Comparison of ENCODE assay signal across 19 cellular contexts in the genomic region with DNA sequence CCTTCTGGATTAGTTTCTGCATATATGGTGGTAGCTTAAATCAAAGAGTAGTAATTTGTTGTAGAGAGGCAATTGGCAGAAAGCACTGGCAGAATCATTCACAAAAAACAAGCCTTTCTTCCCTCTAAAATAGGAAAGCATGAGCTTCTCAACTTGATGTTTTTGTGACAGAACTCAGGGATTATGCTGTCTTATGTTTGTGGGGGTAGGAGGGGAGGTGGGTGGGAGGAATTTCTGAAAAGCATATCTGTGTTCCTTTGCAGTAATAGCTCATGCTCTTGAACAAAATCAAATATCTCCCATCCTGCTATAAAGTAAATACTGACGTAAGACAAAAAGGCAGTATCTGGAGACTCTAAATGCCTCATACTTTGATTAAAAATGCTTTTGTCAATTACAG.
A peak's percentile ranks its signal among the peaks of the same experiment; 100 is the strongest.
DNase-seq lines count a peak whose midpoint lies in the region; ATAC-seq and TF ChIP-seq lines count a peak whose summit lies in the region.
"Had no signal": no experiment of that assay in that cellular context is flagged by ENCODE, and none has a peak within 500 bp of the region (broad histone marks: within the 10 kb centered on the region; RNA-seq: fewer than 3 reads in every experiment).

No MANE protein-coding gene starts in this region.

- no peak for TF ChIP-seq EP300 in neural cell (conservative IDR thresholded peaks at IDR 0.05; ENCODE audit: poor library complexity, severe bottlenecking)

- ATAC-seq in foreskin keratinocyte = no peak
- no peak for ATAC-seq in HG03025 (IDR thresholded peaks at IDR 0.05; ENCODE audit: low FRiP score, unreplicated experiment)
- no peak for ATAC-seq in GM19395 (IDR thresholded peaks at IDR 0.05; ENCODE audit: unreplicated experiment)
- ATAC-seq: A549; CD8-positive, alpha-beta T cell; GM12878 had no signal

- no peaks in the 10 kb centered on the region for H4K20me1 ChIP-seq in neural cell (ENCODE audit: insufficient read depth)

- H3K4me3 ChIP-seq in neural cell (ENCODE audit: low read length) = no peak overlapping the region
- H3K4me3 ChIP-seq: A549, GM12878, HAP-1 had no signal

- no peak overlapping the region for H3K9ac ChIP-seq in neural cell (ENCODE audit: low read length)

- H3K27ac ChIP-seq in VCaP = peak overlapping the region; percentile 63
- H3K27ac ChIP-seq in neural cell (ENCODE audit: low read length) = peak overlapping the region; percentile 49
- H3K27ac ChIP-seq in foreskin keratinocyte = no peak overlapping the region
- H3K27ac ChIP-seq: A549 had no signal

- H2AFZ ChIP-seq in neural cell (ENCODE audit: low read depth, low read length) = no peak overlapping the region

- no peaks in the 10 kb centered on the region for H3K9me2 ChIP-seq in neural cell (ENCODE audit: insufficient read depth, low read length)

- H3F3A ChIP-seq in neural cell (ENCODE audit: insufficient read depth, low read length, poor library complexity, severe bottlenecking) = no peaks in the 10 kb centered on the region

- TF ChIP-seq CTCF in VCaP (conservative IDR thresholded peaks at IDR 0.05) (no peak), neural cell (IDR thresholded peaks at IDR 0.05; ENCODE audit: poor library complexity, severe bottlenecking) (no peak), foreskin keratinocyte (conservative IDR thresholded peaks at IDR 0.05) (no peak)

- no peak overlapping the region for H3K4me2 ChIP-seq in neural cell (ENCODE audit: low read length)
- H3K4me2 ChIP-seq: A549 had no signal

- no peaks in the 10 kb centered on the region for H3K4me1 ChIP-seq in foreskin keratinocyte
- H3K4me1 ChIP-seq: A549, Caco-2, HAP-1 had no signal

- no peak for TF ChIP-seq RAD21 in neural cell (conservative IDR thresholded peaks at IDR 0.05)

- no peaks in the 10 kb centered on the region for H3K36me3 ChIP-seq in neural cell (ENCODE audit: insufficient read depth, low read length)
- H3K36me3 ChIP-seq: HAP-1 had no signal

- H3K27me3 ChIP-seq in neural cell (ENCODE audit: insufficient read depth, low read depth, low read length) = no peaks in the 10 kb centered on the region
- no peaks in the 10 kb centered on the region for H3K27me3 ChIP-seq in foreskin keratinocyte

- DNase-seq in Ammon's horn (ENCODE audit: low spot score) = peak; percentile 15
- peak; percentile 55 for DNase-seq in putamen (ENCODE audit: low spot score)
- DNase-seq in foreskin keratinocyte = no peak
- DNase-seq: 8988T; ACHN; AML-193; C1 segment of cervical spinal cord; Caco-2; CD8-positive, alpha-beta T cell; DMS79; GDM1; GOT3 had no signal

- H3K9me3 ChIP-seq in neural cell (ENCODE audit: low read length) = no peaks in the 10 kb centered on the region
- H3K9me3 ChIP-seq: A549, Caco-2, HAP-1 had no signal

- no peaks in the 10 kb centered on the region for H3K79me2 ChIP-seq in neural cell (replicated peaks; ENCODE audit: insufficient read depth, low read length)

TF ChIP-seq in neural cell, 6 proteins besides CTCF, POLR2A, EP300 and RAD21:
- no peak for TF ChIP-seq SMC3 (conservative IDR thresholded peaks at IDR 0.05; ENCODE audit: poor library complexity)
- no peak for TF ChIP-seq MXI1 (conservative IDR thresholded peaks at IDR 0.05; ENCODE audit: poor library complexity, severe bottlenecking)
- no peak for TF ChIP-seq POLR2AphosphoS5 (IDR thresholded peaks at IDR 0.05)
- no peak for TF ChIP-seq TAF1 (IDR thresholded peaks at IDR 0.05; ENCODE audit: low read depth)
- TF ChIP-seq REST (IDR thresholded peaks at IDR 0.05; ENCODE audit: borderline replicate concordance) = no peak
- TF ChIP-seq EZH2 (IDR thresholded peaks at IDR 0.05; ENCODE audit: borderline replicate concordance, insufficient read depth, low read length, poor library complexity, severe bottlenecking) = no peak

Comparison
In these comparisons a context has a peak if more than half of its experiments do, and no peak if none do; other contexts are left out.
1. DNase-seq: peak in Ammon's horn (single experiment) and putamen (single experiment); none in foreskin keratinocyte (0 of 2).